In the genomic region with DNA sequence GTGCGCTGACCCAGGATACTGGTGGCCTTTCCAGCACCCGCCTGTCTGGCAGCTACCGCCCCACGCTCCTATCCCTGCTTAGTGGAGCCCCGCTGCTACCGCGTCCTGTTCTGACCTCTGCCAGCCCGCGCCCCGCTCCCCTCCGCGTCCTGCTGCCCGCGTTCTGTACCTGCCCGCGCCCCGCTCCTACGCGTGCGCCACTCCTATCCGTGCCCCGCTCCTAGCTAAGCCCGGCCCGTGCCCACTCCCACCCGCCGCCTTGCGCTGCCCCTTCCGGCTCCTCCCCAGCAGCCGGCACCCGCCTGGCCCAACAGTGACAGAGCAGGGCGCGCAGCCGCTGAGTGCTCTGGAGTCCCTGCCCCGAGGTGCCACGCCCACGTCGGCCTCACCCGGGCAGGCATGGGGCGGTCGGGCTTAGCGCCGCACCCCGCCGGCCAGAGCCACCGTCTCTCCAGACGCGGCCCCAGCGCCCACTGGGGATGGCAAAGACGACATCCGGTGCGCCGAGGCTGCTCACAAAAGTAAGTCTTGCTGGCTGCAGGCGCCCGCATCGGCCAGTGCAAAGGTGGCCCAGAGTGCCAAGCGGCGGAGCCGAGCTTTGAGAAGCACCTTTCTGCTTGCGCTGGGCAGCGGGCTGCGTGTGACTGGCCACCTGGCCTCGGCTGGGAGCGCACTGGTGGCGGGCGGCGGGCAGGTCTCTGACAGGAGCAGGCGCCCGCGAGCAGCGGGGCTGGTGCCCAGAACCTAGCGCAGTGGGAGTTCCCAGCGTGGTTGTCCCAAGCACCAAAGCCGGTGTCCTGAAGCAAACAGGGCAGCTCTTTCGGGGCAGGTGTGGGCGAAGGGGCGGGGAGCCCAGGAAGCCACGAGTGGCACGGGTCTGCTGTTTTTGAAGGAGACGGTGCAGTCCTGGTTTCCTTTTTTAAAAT, we compare ENCODE assay signal across 8 cellular contexts. TPM values are rescaled to one million over a fixed set of nuclear protein-coding genes. Genes with fewer than 3 reads are reported as not detected.
DNase-seq lines count a peak whose midpoint lies in the region; ATAC-seq, FAIRE-seq and TF ChIP-seq lines count a peak whose summit lies in the region.
"Not testable (repeated sequence)": the region's sequence is repeated elsewhere in the genome, so short reads cannot be mapped to it uniquely, and the experiment has no call there.

No MANE protein-coding gene starts in this region.

- CTCF ChIA-PET in activated CD4-positive, alpha-beta T cell treated with anti-CD3 and anti-CD28 coated beads, Interleukin-2, amount 10 ng/mL, durations not matched to agents 7 days and 5 days (lab: Charles Lee) = interaction anchor here (0.6 kb wide), 1 partner anchor 772 kb away, joined by 3 read pairs; no protein-coding TSS in a partner anchor

- not testable (repeated sequence) for FAIRE-seq in H54 (lab: Jason Lieb, UNC)

- H3K4me1 Mint-ChIP-seq in activated CD4-positive, alpha-beta T cell treated with anti-CD3 and anti-CD28 coated beads, Interleukin-2, amount 10 ng/mL, durations not matched to agents 7 days and 5 days = peaks cover 15% of the 10 kb centered on the region

- H3K4me3 Mint-ChIP-seq in activated CD4-positive, alpha-beta T cell treated with anti-CD3 and anti-CD28 coated beads, Interleukin-2, amount 10 ng/mL, durations not matched to agents 7 days and 5 days = peak overlapping the region; percentile 65

- H3K27ac Mint-ChIP-seq in activated CD4-positive, alpha-beta T cell treated with anti-CD3 and anti-CD28 coated beads, Interleukin-2, amount 10 ng/mL, durations not matched to agents 7 days and 5 days = not testable (repeated sequence)

- H3K9ac ChIP-seq in BLaER1 = not testable (repeated sequence)

- TF ChIP-seq POLR2A in H54 (IDR thresholded peaks at IDR 0.05; ENCODE audit: low read depth, low read length) = 0 out of 2 replicates have a peak, but pooled peaks have one; percentile 3
- not testable (repeated sequence) for TF ChIP-seq POLR2A in breast epithelium (IDR thresholded peaks at IDR 0.05)

- H3K27me3 Mint-ChIP-seq in activated CD4-positive, alpha-beta T cell treated with anti-CD3 and anti-CD28 coated beads, Interleukin-2, amount 10 ng/mL, durations not matched to agents 7 days and 5 days = peaks cover 13% of the 10 kb centered on the region

- peaks cover 13% of the 10 kb centered on the region; the same call in 1 of the 2 replicates for H4K20me1 ChIP-seq in BLaER1

- H3K4me3 ChIP-seq in BLaER1 = 0 out of 2 replicates have a peak overlapping the region, but pooled peaks have one; percentile 25
- peak overlapping the region in 2 of 3 donors; percentile 52 to 67 for H3K4me3 ChIP-seq in breast epithelium
- H3K4me3 ChIP-seq in mucosa of descending colon = not testable (repeated sequence)

- not testable (repeated sequence) for TF ChIP-seq CTCF in breast epithelium (IDR thresholded peaks at IDR 0.05); mucosa of descending colon (IDR thresholded peaks at IDR 0.05)

- H3K4me2 ChIP-seq in BLaER1 = peak overlapping the region; percentile 58

- not testable (repeated sequence) for H3K36me3 ChIP-seq in BLaER1; breast epithelium; mucosa of descending colon (ENCODE audit: low read depth)

- POLR2A ChIA-PET in activated CD4-positive, alpha-beta T cell treated with anti-CD3 and anti-CD28 coated beads, Interleukin-2, amount 10 ng/mL, durations not matched to agents 7 days and 5 days (lab: Charles Lee) = not testable (repeated sequence)

- peaks cover 58% of the 10 kb centered on the region for H3K27me3 ChIP-seq in BLaER1
- H3K27me3 ChIP-seq in breast epithelium = not testable (repeated sequence)

- intact Hi-C loops in breast epithelium (cut with DNase I; ENCODE audit: low total_unique reads); Right ventricle myocardium superior (cut with DNase I); mucosa of descending colon (cut with DNase I, micrococcal nuclease): not testable (repeated sequence)

- not testable (repeated sequence) for H3K4me1 ChIP-seq in BLaER1; breast epithelium; mucosa of descending colon (ENCODE audit: low read depth)

- ATAC-seq in Right ventricle myocardium superior (ENCODE audit: poor library complexity) (peak; percentile 89), mucosa of descending colon (peak; percentile 89)

- peak; percentile 22 for DNase-seq in H54 (ENCODE audit: insufficient read length, low spot score)
- DNase-seq in NCI-H345 (lab: John Stamatoyannopoulos, UW) = peak; percentile 85
- not testable (repeated sequence) for DNase-seq in activated CD4-positive, alpha-beta T cell treated with anti-CD3 and anti-CD28 coated beads, Interleukin-2, amount 10 ng/mL, durations not matched to agents 7 days and 5 days; breast epithelium (ENCODE audit: low spot score in 2 of 2); Right ventricle myocardium superior
- peak; percentile 63 to 82 (median 64) for DNase-seq in mucosa of descending colon
- peak; percentile 10 for DNase-seq in stimulated activated CD4-positive, alpha-beta T cell treated with anti-CD3 and anti-CD28 coated beads, Interleukin-1b, Interleukin-23, amount 100 ng/mL, for 48 hours

- not testable (repeated sequence) for H3K9me3 ChIP-seq in BLaER1, breast epithelium, mucosa of descending colon

- not testable (repeated sequence) for H3K36me3 Mint-ChIP-seq in activated CD4-positive, alpha-beta T cell treated with anti-CD3 and anti-CD28 coated beads, Interleukin-2, amount 10 ng/mL, durations not matched to agents 7 days and 5 days (ENCODE audit: low read depth)

- H3K27ac ChIP-seq in BLaER1, breast epithelium: not testable (repeated sequence)

- not testable (repeated sequence) for H3K9me3 Mint-ChIP-seq in activated CD4-positive, alpha-beta T cell treated with anti-CD3 and anti-CD28 coated beads, Interleukin-2, amount 10 ng/mL, durations not matched to agents 7 days and 5 days

RNA-seq across cellular contexts. Expression of gene PROP1, which starts 56.5 kb away (rescaled TPM):
- total RNA-seq in activated CD4-positive, alpha-beta T cell treated with anti-CD3 and anti-CD28 coated beads, Interleukin-2, amount 10 ng/mL, durations not matched to agents 7 days and 5 days = not detected
- total RNA-seq in breast epithelium (not detected), Right ventricle myocardium superior (not detected), mucosa of descending colon (not detected)
